Comparison of ENCODE assay signal across 21 cellular contexts in genomic region chrX:107834273-107835201, GRCh38. TPM values are rescaled to one million over a fixed set of nuclear protein-coding genes. Genes with fewer than 3 reads are reported as not detected.
"Had no signal": no experiment of that assay in that cellular context is flagged by ENCODE, and none has a peak within 500 bp of the region (broad histone marks: within the 10 kb centered on the region; RNA-seq: fewer than 3 reads in every experiment).

No MANE protein-coding gene starts in this region.

- DNase-seq: activated CD4-positive, alpha-beta memory T cell treated with anti-CD3 and anti-CD28 coated beads, Interleukin-2, amount 10 ng/mL, durations not matched to agents 7 days and 5 days; activated CD4-positive, alpha-beta T cell treated with anti-CD3 and anti-CD28 coated beads for 48 hours; activated CD4-positive, CD25-positive, alpha-beta regulatory T cell; activated CD8-positive, alpha-beta memory T cell treated with anti-CD3 and anti-CD28 coated beads, Interleukin-2, amount 10 ng/mL, durations not matched to agents 7 days and 5 days; anterior cingulate cortex; brain microvascular endothelial cell; effector CD4-positive, alpha-beta T cell; foreskin melanocyte; hypothalamus; left lung; occipital lobe; posterior cingulate gyrus; stimulated activated CD4-positive, alpha-beta T cell treated with anti-CD3 and anti-CD28 coated beads, Interleukin-12 subunit alpha, Interleukin-12 subunit beta, amount 100 ng/mL, for 4 hours; stimulated activated CD4-positive, alpha-beta T cell treated with anti-CD3 and anti-CD28 coated beads, Interleukin-2, amount 100 ng/mL, for 24 hours; stimulated activated naive CD4-positive, alpha-beta T cell treated with Interleukin-2 at 50 U/mL for 16 hours; T-cell; thyroid gland had no signal

- H3K27me3 ChIP-seq: brain microvascular endothelial cell, esophagus muscularis mucosa, left lung, thyroid gland had no signal

- H3K9me3 Mint-ChIP-seq: activated CD4-positive, alpha-beta memory T cell treated with anti-CD3 and anti-CD28 coated beads, Interleukin-2, amount 10 ng/mL, durations not matched to agents 7 days and 5 days; T-cell had no signal

- ATAC-seq: activated CD8-positive, alpha-beta memory T cell treated with anti-CD3 and anti-CD28 coated beads, Interleukin-2, amount 10 ng/mL, durations not matched to agents 7 days and 5 days; left lung; T-cell had no signal

- H3K4me1 Mint-ChIP-seq: activated CD4-positive, alpha-beta memory T cell treated with anti-CD3 and anti-CD28 coated beads, Interleukin-2, amount 10 ng/mL, durations not matched to agents 7 days and 5 days; activated CD8-positive, alpha-beta memory T cell treated with anti-CD3 and anti-CD28 coated beads, Interleukin-2, amount 10 ng/mL, durations not matched to agents 7 days and 5 days had no signal

- H3K4me1 ChIP-seq: left lung had no signal

- H3K9me3 ChIP-seq: esophagus muscularis mucosa, left lung, thyroid gland had no signal

- H3K27ac Mint-ChIP-seq: activated CD4-positive, alpha-beta memory T cell treated with anti-CD3 and anti-CD28 coated beads, Interleukin-2, amount 10 ng/mL, durations not matched to agents 7 days and 5 days; activated CD8-positive, alpha-beta memory T cell treated with anti-CD3 and anti-CD28 coated beads, Interleukin-2, amount 10 ng/mL, durations not matched to agents 7 days and 5 days; T-cell had no signal

- H3K4me3 ChIP-seq: esophagus muscularis mucosa, left lung, thyroid gland had no signal

- H3K4me3 Mint-ChIP-seq: activated CD4-positive, alpha-beta memory T cell treated with anti-CD3 and anti-CD28 coated beads, Interleukin-2, amount 10 ng/mL, durations not matched to agents 7 days and 5 days; activated CD8-positive, alpha-beta memory T cell treated with anti-CD3 and anti-CD28 coated beads, Interleukin-2, amount 10 ng/mL, durations not matched to agents 7 days and 5 days; T-cell had no signal

- H3K36me3 Mint-ChIP-seq: activated CD8-positive, alpha-beta memory T cell treated with anti-CD3 and anti-CD28 coated beads, Interleukin-2, amount 10 ng/mL, durations not matched to agents 7 days and 5 days; T-cell had no signal

- H3K27ac ChIP-seq: brain microvascular endothelial cell, esophagus muscularis mucosa, left lung, thyroid gland had no signal

- H3K36me3 ChIP-seq: brain microvascular endothelial cell, esophagus muscularis mucosa, left lung, thyroid gland had no signal

- H3K27me3 Mint-ChIP-seq: activated CD4-positive, alpha-beta memory T cell treated with anti-CD3 and anti-CD28 coated beads, Interleukin-2, amount 10 ng/mL, durations not matched to agents 7 days and 5 days; activated CD8-positive, alpha-beta memory T cell treated with anti-CD3 and anti-CD28 coated beads, Interleukin-2, amount 10 ng/mL, durations not matched to agents 7 days and 5 days had no signal

RNA-seq across cellular contexts. Expression of gene NCBP2L, which starts 57.0 kb away (rescaled TPM):
- total RNA-seq: activated CD4-positive, alpha-beta memory T cell treated with anti-CD3 and anti-CD28 coated beads, Interleukin-2, amount 10 ng/mL, durations not matched to agents 7 days and 5 days; activated CD8-positive, alpha-beta memory T cell treated with anti-CD3 and anti-CD28 coated beads, Interleukin-2, amount 10 ng/mL, durations not matched to agents 7 days and 5 days; esophagus muscularis mucosa; left lung; occipital lobe; subcutaneous adipose tissue; T-cell; thyroid gland had no signal
- polyA plus RNA-seq: keratinocyte, neural cell had no signal
